Comparison of ENCODE assay signal across 9 cellular contexts in the genomic region with DNA sequence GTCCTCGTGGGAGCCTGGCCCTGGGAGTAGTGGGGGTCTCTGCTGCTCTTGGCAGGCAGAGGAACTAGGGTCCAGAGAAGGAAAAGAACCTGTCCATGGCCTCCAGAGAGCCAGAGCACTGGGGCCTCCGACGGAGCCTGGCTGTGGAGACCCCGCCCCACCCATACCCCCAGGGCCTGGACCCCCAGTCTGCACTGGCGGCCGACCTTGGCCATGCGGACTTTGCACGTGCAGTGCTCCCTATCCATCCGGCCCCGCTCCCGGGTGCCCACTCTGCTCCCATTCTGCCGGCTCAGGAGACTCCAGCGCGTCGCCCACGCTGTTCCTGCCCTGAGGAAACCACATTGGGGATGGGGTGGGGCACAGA. TPM values are rescaled to one million over a fixed set of nuclear protein-coding genes. Genes with fewer than 3 reads are reported as not detected.
A peak's percentile ranks its signal among the peaks of the same experiment; 100 is the strongest.
DNase-seq lines count a peak whose midpoint lies in the region; ATAC-seq and TF ChIP-seq lines count a peak whose summit lies in the region.
"Had no signal": no experiment of that assay in that cellular context is flagged by ENCODE, and none has a peak within 500 bp of the region (broad histone marks: within the 10 kb centered on the region; RNA-seq: fewer than 3 reads in every experiment).

No MANE protein-coding gene starts in this region.

- DNase-seq in H9 (no peak), glutamatergic neuron (peak; percentile 24), sciatic nerve (ENCODE audit: low spot score) (peak; percentile 54), H4 (ENCODE audit: low spot score) (no peak)
- DNase-seq in activated CD8-positive, alpha-beta T cell treated with anti-CD3 and anti-CD28 coated beads, Interleukin-2, amount 10 ng/mL, durations not matched to agents 7 days and 5 days, result peak; percentile 33

- no peak overlapping the region for H2AK5ac ChIP-seq in H9 (ENCODE audit: insufficient read length, low read length)

- no peak overlapping the region for H3T11ph ChIP-seq in H9 (ENCODE audit: low read length)

- H3K4me3 Mint-ChIP-seq in H9 (peak overlapping the region; percentile 61 to 75), glutamatergic neuron (ENCODE audit: unreplicated experiment) (peak overlapping the region; percentile 72)
- peak overlapping the region; percentile 59 for H3K4me3 Mint-ChIP-seq in activated CD8-positive, alpha-beta T cell treated with anti-CD3 and anti-CD28 coated beads, Interleukin-2, amount 10 ng/mL, durations not matched to agents 7 days and 5 days

- no peak overlapping the region for H3K14ac ChIP-seq in H9 (ENCODE audit: insufficient read depth, low read length)

- H3K23me2 ChIP-seq in H9 (ENCODE audit: insufficient read length, low read depth, low read length, poor library complexity, severe bottlenecking), result peaks cover 6% of the 10 kb centered on the region

- H3K9me3 Mint-ChIP-seq in H9, result no peaks in the 10 kb centered on the region
- H3K9me3 Mint-ChIP-seq in activated CD8-positive, alpha-beta T cell treated with anti-CD3 and anti-CD28 coated beads, Interleukin-2, amount 10 ng/mL, durations not matched to agents 7 days and 5 days (ENCODE audit: insufficient read depth), result no peaks in the 10 kb centered on the region
- peaks cover 10% of the 10 kb centered on the region for H3K9me3 Mint-ChIP-seq in glutamatergic neuron (ENCODE audit: unreplicated experiment)

- H3K36me3 Mint-ChIP-seq in H9 (ENCODE audit: insufficient read depth in 1 of 3, low read depth in 3 of 3) (no peaks in the 10 kb centered on the region), glutamatergic neuron (ENCODE audit: unreplicated experiment) (peaks cover 5% of the 10 kb centered on the region)
- H3K36me3 Mint-ChIP-seq in activated CD8-positive, alpha-beta T cell treated with anti-CD3 and anti-CD28 coated beads, Interleukin-2, amount 10 ng/mL, durations not matched to agents 7 days and 5 days (ENCODE audit: low read depth), result no peaks in the 10 kb centered on the region

- no peak overlapping the region for H3K56ac ChIP-seq in H9 (ENCODE audit: insufficient read length, low read depth, low read length)

- CTCF ChIA-PET in activated CD8-positive, alpha-beta T cell treated with anti-CD3 and anti-CD28 coated beads, Interleukin-2, amount 10 ng/mL, durations not matched to agents 7 days and 5 days (lab: Charles Lee), result interaction anchor here (1.3 kb wide), 1 partner anchor 59 kb away, joined by 5 read pairs; no protein-coding TSS in a partner anchor

- intact Hi-C loops in sciatic nerve (cut with DNase I), result no loop called here

- no peak overlapping the region for H3K27ac Mint-ChIP-seq in H9
- H3K27ac Mint-ChIP-seq in activated CD8-positive, alpha-beta T cell treated with anti-CD3 and anti-CD28 coated beads, Interleukin-2, amount 10 ng/mL, durations not matched to agents 7 days and 5 days, result no peak overlapping the region
- no peak overlapping the region for H3K27ac Mint-ChIP-seq in glutamatergic neuron (ENCODE audit: unreplicated experiment)

- peaks cover 6% of the 10 kb centered on the region; the same call in 1 of the 2 replicates for H3K27me3 ChIP-seq in H9 (ENCODE audit: insufficient read depth, low read length)

- no peak overlapping the region for H4K5ac ChIP-seq in H9 (ENCODE audit: insufficient read length, low read depth, low read length)

- no peaks in the 10 kb centered on the region for H3K4me1 ChIP-seq in H9 (ENCODE audit: insufficient read depth, low read length)

- H3K9ac ChIP-seq in H9 (ENCODE audit: extremely low read depth, insufficient read length, low read length), result no peak overlapping the region

- H3K9me3 ChIP-seq in H9 (ENCODE audit: control insufficient read depth, low read depth, low read length), result no peaks in the 10 kb centered on the region

- no peaks in the 10 kb centered on the region for H4K20me1 ChIP-seq in H9 (ENCODE audit: control insufficient read depth, insufficient read depth, insufficient read length)

- H4K8ac ChIP-seq in H9 (replicated peaks; ENCODE audit: insufficient read length, low read depth, low read length), result no peak overlapping the region

- H3K4me2 ChIP-seq in H9 (ENCODE audit: insufficient read depth, insufficient read length, low read length), result peak overlapping the region; percentile 23

- no peak overlapping the region for H2BK120ac ChIP-seq in H9 (ENCODE audit: low read depth, low read length, poor library complexity, severe bottlenecking)

- no peaks in the 10 kb centered on the region for H3K79me2 ChIP-seq in H9 (ENCODE audit: insufficient read depth, low read length)

- ATAC-seq in activated CD8-positive, alpha-beta T cell treated with anti-CD3 and anti-CD28 coated beads, Interleukin-2, amount 10 ng/mL, durations not matched to agents 7 days and 5 days, result no peak
- ATAC-seq in sciatic nerve (peak; percentile 31), HG03139 (IDR thresholded peaks at IDR 0.05; ENCODE audit: unreplicated experiment) (no peak), GM21619 (IDR thresholded peaks at IDR 0.05; ENCODE audit: unreplicated experiment) (no peak), GM21423 (IDR thresholded peaks at IDR 0.05; ENCODE audit: unreplicated experiment) (no peak)

- H3K4ac ChIP-seq in H9 (ENCODE audit: low read depth, low read length), result no peak overlapping the region

- H3K18ac ChIP-seq in H9 (ENCODE audit: insufficient read length, low read depth, low read length), result no peak overlapping the region

- H3K27me3 Mint-ChIP-seq in H9 (ENCODE audit: low read depth) (peaks cover 71% of the 10 kb centered on the region), glutamatergic neuron (ENCODE audit: unreplicated experiment) (peaks cover 8% of the 10 kb centered on the region)
- peaks cover 20% of the 10 kb centered on the region for H3K27me3 Mint-ChIP-seq in activated CD8-positive, alpha-beta T cell treated with anti-CD3 and anti-CD28 coated beads, Interleukin-2, amount 10 ng/mL, durations not matched to agents 7 days and 5 days (ENCODE audit: low read depth)

- no CpG with 5 or more reads among the region's 16 CpGs for WGBS in H9 (ENCODE audit: extremely low coverage, insufficient read length, low lambda C conversion rate)

- no peak overlapping the region for H2BK12ac ChIP-seq in H9 (ENCODE audit: insufficient read length, low read depth, low read length)

- no peaks in the 10 kb centered on the region for H3K79me1 ChIP-seq in H9 (ENCODE audit: insufficient read depth, low read depth, low read length, poor library complexity, severe bottlenecking)

- peaks cover 2 to 11% of the 10 kb centered on the region in 2 experiments; a peak in 2 of 4 replicates for H3K4me1 Mint-ChIP-seq in H9
- peaks cover 3% of the 10 kb centered on the region for H3K4me1 Mint-ChIP-seq in activated CD8-positive, alpha-beta T cell treated with anti-CD3 and anti-CD28 coated beads, Interleukin-2, amount 10 ng/mL, durations not matched to agents 7 days and 5 days (ENCODE audit: low read depth)
- peaks cover 9% of the 10 kb centered on the region for H3K4me1 Mint-ChIP-seq in glutamatergic neuron (ENCODE audit: low read depth, unreplicated experiment)

- H2BK5ac ChIP-seq in H9 (ENCODE audit: insufficient read length, low read length), result no peak overlapping the region

- POLR2A ChIA-PET in activated CD8-positive, alpha-beta T cell treated with anti-CD3 and anti-CD28 coated beads, Interleukin-2, amount 10 ng/mL, durations not matched to agents 7 days and 5 days (lab: Charles Lee), result no interaction called here

- H4K91ac ChIP-seq in H9 (ENCODE audit: insufficient read length, low read depth, low read length), result no peak overlapping the region

- H2BK20ac ChIP-seq in H9 (ENCODE audit: low read depth, low read length, poor library complexity, severe bottlenecking), result no peak overlapping the region

- no peak overlapping the region for H2AFZ ChIP-seq in H9 (ENCODE audit: low read length)

- TF ChIP-seq CTCF in H9 (conservative IDR thresholded peaks at IDR 0.05) (no peak), glutamatergic neuron (IDR thresholded peaks at IDR 0.05; ENCODE audit: partially characterized antibody, unreplicated experiment) (no peak)

- no peak overlapping the region for H2BK15ac ChIP-seq in H9 (ENCODE audit: low read depth, low read length)

- H3K27ac ChIP-seq in H9 (ENCODE audit: insufficient read length, low read depth, low read length), result no peak overlapping the region

- H3K23ac ChIP-seq in H9 (ENCODE audit: insufficient read length, low read depth, low read length), result no peak overlapping the region

RNA-seq across cellular contexts. Expression of a gene that starts 1.1 kb away (rescaled TPM):
- total RNA-seq in H9 (2021) (2.6 and 2.7 TPM in 2 replicates), glutamatergic neuron (ENCODE audit: unreplicated experiment) (7.0 TPM), sciatic nerve (12.3 TPM)
- 1 to 10 TPM in 1 of 2 experiments, under 1 TPM in 1; 0.70 to 1.2 TPM for total RNA-seq in activated CD8-positive, alpha-beta T cell treated with anti-CD3 and anti-CD28 coated beads, Interleukin-2, amount 10 ng/mL, durations not matched to agents 7 days and 5 days
- 1.8 TPM in 1 of 2 replicates, not detected in the other for total RNA-seq in H4 (2014; rRNA removed; shearing (Covaris generic))
- total RNA-seq: RPMI7951 had no signal

Comparison
In these comparisons a context has a peak if more than half of its experiments do, and no peak if none do; other contexts are left out.
1. DNase-seq: peak in activated CD8-positive, alpha-beta T cell treated with anti-CD3 and anti-CD28 coated beads, Interleukin-2, amount 10 ng/mL, durations not matched to agents 7 days and 5 days (single experiment), glutamatergic neuron (single experiment) and sciatic nerve (single experiment); none in H9 (single experiment) and H4 (single experiment).
2. Peak in every context shown above with its lines, with median percentiles within 50 percentile points of each other: H3K4me3 Mint-ChIP-seq.